ENCODE assay signal across 9 cellular contexts in the genomic region with DNA sequence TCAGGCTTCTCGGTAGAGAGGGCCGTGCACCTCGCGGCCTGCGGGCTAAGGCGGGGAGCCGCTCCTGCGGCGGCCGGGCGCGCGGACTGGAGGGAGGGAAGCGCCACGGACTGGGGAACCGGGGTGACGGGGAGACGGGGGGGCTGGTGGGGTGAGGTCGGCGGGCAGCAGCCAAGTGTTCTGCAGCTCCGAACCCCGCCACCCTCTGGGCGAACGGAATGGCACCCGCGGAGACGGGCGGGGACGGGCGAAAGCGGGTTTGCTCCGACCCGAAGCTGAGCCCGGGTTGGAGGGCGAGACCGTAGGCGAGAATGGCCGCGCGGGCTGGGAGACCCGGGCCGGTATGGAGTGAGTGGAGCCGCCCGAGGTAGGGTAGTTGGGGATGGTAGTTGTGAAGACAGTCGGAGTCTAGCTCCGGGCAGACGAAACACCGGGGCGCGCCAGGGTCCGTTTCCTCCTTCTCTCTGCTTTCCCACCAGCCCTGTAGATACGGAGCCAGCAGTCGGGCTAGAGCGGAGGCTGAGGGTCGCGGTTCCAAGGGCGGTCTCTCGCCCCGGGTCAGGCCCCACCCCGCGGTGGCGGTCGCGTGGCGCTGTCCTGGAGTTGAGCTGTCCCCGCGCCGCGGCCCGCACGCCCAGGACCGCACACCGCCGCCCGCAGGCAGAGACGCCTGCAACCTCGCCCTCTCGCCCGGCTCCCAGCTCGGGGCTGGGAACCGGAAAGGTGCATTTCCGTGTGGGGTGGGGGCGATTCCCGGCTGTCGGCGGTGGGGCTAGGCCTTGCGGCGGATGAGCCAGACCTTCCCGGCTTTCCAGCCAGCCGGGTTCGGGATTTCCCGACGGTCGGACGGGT.
DNase-seq lines count a peak whose midpoint lies in the region; ATAC-seq and TF ChIP-seq lines count a peak whose summit lies in the region.
"Had no signal": no experiment of that assay in that cellular context is flagged by ENCODE, and none has a peak within 500 bp of the region (broad histone marks: within the 10 kb centered on the region; RNA-seq: fewer than 3 reads in every experiment).

No MANE protein-coding gene starts in this region.

- no peak for DNase-seq in CD14-positive monocyte (ENCODE audit: low spot score)
- no peak for DNase-seq in suprapubic skin (ENCODE audit: low spot score in 2 of 2)

- no peak overlapping the region for H3K27ac Mint-ChIP-seq in CD14-positive monocyte

- H3K4me1 Mint-ChIP-seq in CD14-positive monocyte: peaks cover 11% of the 10 kb centered on the region

- peaks cover 3 to 4% of the 10 kb centered on the region in 2 donors for H3K36me3 Mint-ChIP-seq in CD14-positive monocyte

- peaks cover 0 to 15% (median 2%) of the 10 kb centered on the region in 7 donors for H3K9me3 Mint-ChIP-seq in CD14-positive monocyte

- TF ChIP-seq EP300 in suprapubic skin (IDR thresholded peaks at IDR 0.05): no peak

- peak overlapping the region; percentile 64 to 82 for H3K4me3 Mint-ChIP-seq in CD14-positive monocyte

- ATAC-seq in GM21717 (IDR thresholded peaks at IDR 0.05; ENCODE audit: unreplicated experiment) (no peak), GM19351 (IDR thresholded peaks at IDR 0.05; ENCODE audit: unreplicated experiment) (no peak), HG02885 (IDR thresholded peaks at IDR 0.05; ENCODE audit: poor library complexity, unreplicated experiment) (no peak)
- ATAC-seq: K562 had no signal

- H3K36me3 ChIP-seq in HUES48 (ENCODE audit: control insufficient read depth, insufficient read depth, low read length): no peaks in the 10 kb centered on the region
- no peaks in the 10 kb centered on the region for H3K36me3 ChIP-seq in suprapubic skin

- TF ChIP-seq CTCF in CD14-positive monocyte (IDR thresholded peaks at IDR 0.05): no peak
- TF ChIP-seq CTCF in suprapubic skin (IDR thresholded peaks at IDR 0.05): no peak

- H3K27me3 Mint-ChIP-seq in CD14-positive monocyte (ENCODE audit: low read depth in 3 of 3): peaks cover 81 to 92% (median 87%) of the 10 kb centered on the region in 3 donors

- 1 to 2% (median 1%) methylated on average over 77 to 95 of the region's 95 CpGs for WGBS in adipose tissue, 3 donors
- WGBS in suprapubic skin: 4% methylated on average over 28 of the region's 95 CpGs

- TF ChIP-seq POLR2A in suprapubic skin (IDR thresholded peaks at IDR 0.05): no peak

- no peaks in the 10 kb centered on the region for H3K9me3 ChIP-seq in HUES48 (ENCODE audit: control insufficient read depth, insufficient read depth, low read length)
- no peaks in the 10 kb centered on the region for H3K9me3 ChIP-seq in iPS-18c (ENCODE audit: control insufficient read depth, insufficient read depth, low read length)
- H3K9me3 ChIP-seq in suprapubic skin: no peaks in the 10 kb centered on the region

- peaks cover 20% of the 10 kb centered on the region for H3K4me1 ChIP-seq in HUES48 (ENCODE audit: control insufficient read depth, insufficient read depth, low read length)
- peaks cover 21% of the 10 kb centered on the region for H3K4me1 ChIP-seq in suprapubic skin

- H3K27ac ChIP-seq in HUES48 (ENCODE audit: low read depth, low read length): no peak overlapping the region
- H3K27ac ChIP-seq in adipose tissue (ENCODE audit: low read depth, low read length): peak overlapping the region; percentile 84
- no peak overlapping the region for H3K27ac ChIP-seq in suprapubic skin

- H3K27me3 ChIP-seq in HUES48 (ENCODE audit: control insufficient read depth, insufficient read depth, low read length) (peaks cover 70% of the 10 kb centered on the region), suprapubic skin (peaks cover 70% of the 10 kb centered on the region)

- intact Hi-C loops in CD14-positive monocyte (cut with micrococcal nuclease): no loop called here

- H3K4me3 ChIP-seq in HUES48 (ENCODE audit: low read depth, low read length): peak overlapping the region; percentile 73
- H3K4me3 ChIP-seq in iPS-18c (ENCODE audit: insufficient read depth, low read depth, low read length): peak overlapping the region; percentile 56
- peak overlapping the region; percentile 59 for H3K4me3 ChIP-seq in suprapubic skin
- H3K4me3 ChIP-seq: K562 had no signal

- H3K9ac ChIP-seq in HUES48 (ENCODE audit: low read depth, low read length): no peak overlapping the region; the same call in 1 of the 2 replicates
